1 cellular context compared by ENCODE assay signal in the genomic region with DNA sequence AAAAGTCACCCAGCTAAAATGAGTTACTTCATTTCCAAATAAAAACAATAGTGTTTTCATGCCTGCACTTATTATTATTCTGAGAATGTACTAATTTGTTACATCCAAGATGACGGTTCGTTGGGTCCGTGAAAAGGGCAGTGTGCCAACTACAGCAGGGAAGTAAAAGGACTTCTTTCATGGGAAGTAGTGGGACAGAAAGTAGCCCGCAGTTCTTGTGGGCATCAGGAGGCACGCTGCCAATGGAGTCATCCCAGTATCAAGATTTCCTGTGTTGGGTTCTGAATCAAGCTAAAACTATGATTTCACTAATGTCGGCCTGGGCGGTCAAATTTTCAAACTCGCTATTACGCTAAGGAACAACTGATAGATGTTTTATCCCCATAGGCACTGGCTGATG.
TF ChIP-seq lines count a peak whose summit lies in the region.

No MANE protein-coding gene starts in this region.

TF ChIP-seq in SK-N-SH, 30 proteins besides CTCF, POLR2A, EP300 and RAD21 (continued from another document):
- peak; percentile 49; the same call in 1 of the 2 replicates for TF ChIP-seq FOSL2 (IDR thresholded peaks at IDR 0.05; ENCODE audit: borderline replicate concordance, low read depth)
- TF ChIP-seq TEAD4 (IDR thresholded peaks at IDR 0.05; ENCODE audit: borderline replicate concordance, insufficient read depth), result no peak; the same call in 1 of the 2 replicates
- TF ChIP-seq TCF12 (IDR thresholded peaks at IDR 0.05), result peak; percentile 51; the same call in 1 of the 2 replicates
- peak; percentile 31; the same call in 1 of the 2 replicates for TF ChIP-seq JUND (IDR thresholded peaks at IDR 0.05)
- TF ChIP-seq NFIC (IDR thresholded peaks at IDR 0.05; ENCODE audit: borderline replicate concordance), result peak; percentile 86
